ENCODE assay signal across 10 cellular contexts in the genomic region with DNA sequence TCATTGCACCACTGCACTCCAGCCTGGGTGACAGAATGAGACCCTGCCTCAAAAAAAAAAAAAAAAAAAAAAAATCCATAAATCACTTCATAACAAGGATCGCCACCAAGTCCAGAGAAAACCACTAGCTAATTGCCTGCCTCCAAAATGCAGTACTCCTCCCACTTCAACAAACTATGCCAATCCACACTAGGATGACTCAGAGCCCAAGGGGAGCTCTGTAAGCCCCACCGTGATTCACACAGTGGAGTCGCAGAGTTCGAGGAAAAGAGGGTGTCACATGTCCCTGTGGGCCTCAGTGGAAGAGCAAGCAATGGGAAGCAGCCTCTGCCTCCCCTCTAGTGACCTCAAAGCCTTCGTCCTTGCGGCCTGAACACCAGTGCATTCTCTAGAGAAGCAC. TPM values are rescaled to one million over a fixed set of nuclear protein-coding genes. Genes with fewer than 3 reads are reported as not detected.
A peak's percentile ranks its signal among the peaks of the same experiment; 100 is the strongest.
DNase-seq lines count a peak whose midpoint lies in the region; ATAC-seq, FAIRE-seq and TF ChIP-seq lines count a peak whose summit lies in the region.
"Had no signal": no experiment of that assay in that cellular context is flagged by ENCODE, and none has a peak within 500 bp of the region (broad histone marks: within the 10 kb centered on the region; RNA-seq: fewer than 3 reads in every experiment).

No MANE protein-coding gene starts in this region.

- DNase-seq in A549 (ENCODE audit: low read depth in 1 of 2, low spot score in 1 of 2) (peak; percentile 37 to 76), H54 (ENCODE audit: insufficient read length, low spot score) (peak; percentile 84), iris pigment epithelial cell (ENCODE audit: low read depth) (peak; percentile 95), iPS-NIHi11 (ENCODE audit: low spot score) (no peak)
- DNase-seq in activated T-cell treated with anti-CD3 and anti-CD28 coated beads, Interleukin-2, amount 50 U/mL, for 24 hours: no peak
- DNase-seq: NCI-H510A treated with DMSO at 0.1 percent for 48 hours had no signal

- CTCF ChIA-PET in A549 (lab: Yijun Ruan, JAX): interaction anchor here (1.0 to 3.3 kb wide), 5 partner anchors 9 to 362 kb away, joined by 3 to 22 read pairs (median 7); partner anchors contain the start of gene SNHG17

- WGBS in A549 (ENCODE audit: missing lambda C conversion rate): 36% methylated on average over 6 of the region's 6 CpGs

- H3K9me3 ChIP-seq in A549: no peaks in the 10 kb centered on the region
- H3K9me3 ChIP-seq: heart left ventricle had no signal

- 0 out of 6 replicates have a peak overlapping the region, but pooled peaks of 1 of the 2 experiments have one; percentile 35 for H3K27ac ChIP-seq in A549
- H3K27ac ChIP-seq: heart left ventricle had no signal

- H3K9me3 Mint-ChIP-seq in activated T-cell treated with anti-CD3 and anti-CD28 coated beads, Interleukin-2, amount 50 U/mL, for 24 hours: no peaks in the 10 kb centered on the region

- TF ChIP-seq CTCF in A549 (IDR thresholded peaks at IDR 0.05): no peak

- ATAC-seq in A549 (peak; percentile 69 to 76), HG02981 (IDR thresholded peaks at IDR 0.05; ENCODE audit: unreplicated experiment) (no peak), HG02884 (IDR thresholded peaks at IDR 0.05; ENCODE audit: unreplicated experiment) (no peak), HG03439 (IDR thresholded peaks at IDR 0.05; ENCODE audit: unreplicated experiment) (no peak)

- no peak overlapping the region for H3K4me3 Mint-ChIP-seq in activated T-cell treated with anti-CD3 and anti-CD28 coated beads, Interleukin-2, amount 50 U/mL, for 24 hours

- FAIRE-seq in A549 (lab: Jason Lieb, UNC) (no peak), H54 (lab: Jason Lieb, UNC) (no peak)

- H3K36me3 Mint-ChIP-seq in activated T-cell treated with anti-CD3 and anti-CD28 coated beads, Interleukin-2, amount 50 U/mL, for 24 hours (ENCODE audit: low read depth): peaks cover 98% of the 10 kb centered on the region

- peak overlapping the region; percentile 88 for H3K27ac Mint-ChIP-seq in activated T-cell treated with anti-CD3 and anti-CD28 coated beads, Interleukin-2, amount 50 U/mL, for 24 hours

- H3K27me3 Mint-ChIP-seq in activated T-cell treated with anti-CD3 and anti-CD28 coated beads, Interleukin-2, amount 50 U/mL, for 24 hours: no peaks in the 10 kb centered on the region

- POLR2A ChIA-PET in A549 (lab: Yijun Ruan, JAX): interaction anchor here (0.7 to 2.1 kb wide), 4 partner anchors 9 to 300 kb away, joined by 3 to 24 read pairs (median 5); partner anchors contain the start of genes RALGAPB and SNHG17

- TF ChIP-seq EP300 in A549 (IDR thresholded peaks at IDR 0.05): no peak

- no peak for TF ChIP-seq RAD21 in A549 (conservative IDR thresholded peaks at IDR 0.05 in 1 of 2, IDR thresholded peaks at IDR 0.05 in 1 of 2)

- H3K4me3 ChIP-seq in A549: no peak overlapping the region
- H3K4me3 ChIP-seq: heart left ventricle had no signal

- no peak overlapping the region for H3K4me2 ChIP-seq in A549

- H3K4me1 Mint-ChIP-seq in activated T-cell treated with anti-CD3 and anti-CD28 coated beads, Interleukin-2, amount 50 U/mL, for 24 hours (ENCODE audit: low read depth): peaks cover 62% of the 10 kb centered on the region

- peaks cover 31% of the 10 kb centered on the region for H3K4me1 ChIP-seq in A549

- TF ChIP-seq POLR2A in A549 (IDR thresholded peaks at IDR 0.05; ENCODE audit: low read length) (no peak), H54 (IDR thresholded peaks at IDR 0.05; ENCODE audit: low read depth, low read length) (no peak)

TF ChIP-seq in A549, 52 proteins besides CTCF, POLR2A, EP300 and RAD21:
- no peak for TF ChIP-seq HOXA7 (CRISPR knock-in tag; IDR thresholded peaks at IDR 0.05)
- TF ChIP-seq MAFK (IDR thresholded peaks at IDR 0.05; ENCODE audit: partially characterized antibody): no peak
- TF ChIP-seq FOSL2 (IDR thresholded peaks at IDR 0.05): no peak
- TF ChIP-seq FOSL2 (CRISPR knock-in tag; IDR thresholded peaks at IDR 0.05): peak; percentile 20; the same call in 1 of the 2 replicates
- no peak for TF ChIP-seq HMGXB4 (CRISPR knock-in tag; IDR thresholded peaks at IDR 0.05; ENCODE audit: borderline replicate concordance)
- TF ChIP-seq, protein P1, sequence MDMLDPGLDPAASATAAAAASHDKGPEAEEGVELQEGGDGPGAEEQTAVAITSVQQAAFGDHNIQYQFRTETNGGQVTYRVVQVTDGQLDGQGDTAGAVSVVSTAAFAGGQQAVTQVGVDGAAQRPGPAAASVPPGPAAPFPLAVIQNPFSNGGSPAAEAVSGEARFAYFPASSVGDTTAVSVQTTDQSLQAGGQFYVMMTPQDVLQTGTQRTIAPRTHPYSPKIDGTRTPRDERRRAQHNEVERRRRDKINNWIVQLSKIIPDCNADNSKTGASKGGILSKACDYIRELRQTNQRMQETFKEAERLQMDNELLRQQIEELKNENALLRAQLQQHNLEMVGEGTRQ (IDR thresholded peaks at IDR 0.05): peak; percentile 36; the same call in 1 of the 2 replicates

RNA-seq across cellular contexts. Expression of gene SNHG17, which starts 9.1 kb away (rescaled TPM):
- polyA plus RNA-seq in A549 (2011; rRNA removed): 154 and 159 TPM in 2 replicates
- 191 and 192 TPM in 2 replicates for polyA plus RNA-seq in A549 (2012; cell fraction: cytosol; rRNA removed)
- 203 and 229 TPM in 2 replicates for polyA plus RNA-seq in A549 (2012; cell fraction: nucleus; rRNA removed)
- 122 to 128 TPM (median 125 TPM) in 3 replicates for polyA plus RNA-seq in A549 (2017; fragmentation: RNase III; extraction: RNeasy Plus Mini Kit Qiagen cat#74134 plus additional on column Dnase treatment)
- polyA minus RNA-seq in A549 (2011; rRNA and poly(A)+ RNA removed): 103 and 114 TPM in 2 replicates

RNA-seq across cellular contexts. Expression of gene RALGAPB, which starts 46.6 kb away (rescaled TPM):
- polyA plus RNA-seq in A549 (2011; rRNA removed) (35.9 and 38.9 TPM in 2 replicates), A549 (2017; fragmentation: RNase III; extraction: RNeasy Plus Mini Kit Qiagen cat#74134 plus additional on column Dnase treatment) (14.9 to 15.4 TPM (median 15.1 TPM) in 3 replicates)
- polyA plus RNA-seq in A549 (2012; cell fraction: cytosol; rRNA removed): 5.7 and 7.2 TPM in 2 replicates
- polyA plus RNA-seq in A549 (2012; cell fraction: nucleus; rRNA removed): 7.5 and 12.1 TPM in 2 replicates
- 43.0 and 47.5 TPM in 2 replicates for polyA minus RNA-seq in A549 (2011; rRNA and poly(A)+ RNA removed)

Comparison
In these comparisons a context has a peak if more than half of its experiments do, and no peak if none do; other contexts are left out.
1. ATAC-seq: peak in A549 (2 of 2); none in HG02981 (single experiment), HG02884 (single experiment) and HG03439 (single experiment).
2. DNase-seq: peak in A549 (2 of 2), H54 (single experiment) and iris pigment epithelial cell (single experiment); none in activated T-cell treated with anti-CD3 and anti-CD28 coated beads, Interleukin-2, amount 50 U/mL, for 24 hours (single experiment) and iPS-NIHi11 (single experiment).